1 cellular context compared by ENCODE assay signal in the genomic region with DNA sequence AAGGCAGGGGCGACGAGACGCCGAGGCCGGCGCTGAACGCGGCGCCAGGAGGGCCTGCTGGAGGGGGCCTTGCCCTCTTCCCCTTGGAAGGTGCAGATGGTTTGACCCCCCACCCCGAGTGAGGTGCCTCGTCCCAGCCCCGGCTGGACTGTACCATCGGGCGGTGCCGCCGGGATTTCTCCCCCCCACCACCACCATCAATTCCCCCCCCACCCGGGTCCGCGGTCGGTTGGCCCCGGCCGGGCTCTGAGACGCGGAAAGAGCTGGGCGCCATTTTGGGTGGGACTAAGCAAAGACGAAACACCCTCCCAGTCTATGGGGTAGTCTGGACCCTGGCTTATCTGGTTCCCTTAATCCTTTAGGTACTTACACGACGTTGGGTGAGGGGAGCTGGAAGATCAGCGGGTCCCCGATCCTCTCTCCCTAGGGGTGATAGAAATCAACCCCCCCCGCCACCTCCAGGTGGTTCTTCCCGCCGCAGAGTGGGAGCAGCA.
A peak's percentile ranks its signal among the peaks of the same experiment; 100 is the strongest.
TF ChIP-seq lines count a peak whose summit lies in the region.

A gene with protein sequence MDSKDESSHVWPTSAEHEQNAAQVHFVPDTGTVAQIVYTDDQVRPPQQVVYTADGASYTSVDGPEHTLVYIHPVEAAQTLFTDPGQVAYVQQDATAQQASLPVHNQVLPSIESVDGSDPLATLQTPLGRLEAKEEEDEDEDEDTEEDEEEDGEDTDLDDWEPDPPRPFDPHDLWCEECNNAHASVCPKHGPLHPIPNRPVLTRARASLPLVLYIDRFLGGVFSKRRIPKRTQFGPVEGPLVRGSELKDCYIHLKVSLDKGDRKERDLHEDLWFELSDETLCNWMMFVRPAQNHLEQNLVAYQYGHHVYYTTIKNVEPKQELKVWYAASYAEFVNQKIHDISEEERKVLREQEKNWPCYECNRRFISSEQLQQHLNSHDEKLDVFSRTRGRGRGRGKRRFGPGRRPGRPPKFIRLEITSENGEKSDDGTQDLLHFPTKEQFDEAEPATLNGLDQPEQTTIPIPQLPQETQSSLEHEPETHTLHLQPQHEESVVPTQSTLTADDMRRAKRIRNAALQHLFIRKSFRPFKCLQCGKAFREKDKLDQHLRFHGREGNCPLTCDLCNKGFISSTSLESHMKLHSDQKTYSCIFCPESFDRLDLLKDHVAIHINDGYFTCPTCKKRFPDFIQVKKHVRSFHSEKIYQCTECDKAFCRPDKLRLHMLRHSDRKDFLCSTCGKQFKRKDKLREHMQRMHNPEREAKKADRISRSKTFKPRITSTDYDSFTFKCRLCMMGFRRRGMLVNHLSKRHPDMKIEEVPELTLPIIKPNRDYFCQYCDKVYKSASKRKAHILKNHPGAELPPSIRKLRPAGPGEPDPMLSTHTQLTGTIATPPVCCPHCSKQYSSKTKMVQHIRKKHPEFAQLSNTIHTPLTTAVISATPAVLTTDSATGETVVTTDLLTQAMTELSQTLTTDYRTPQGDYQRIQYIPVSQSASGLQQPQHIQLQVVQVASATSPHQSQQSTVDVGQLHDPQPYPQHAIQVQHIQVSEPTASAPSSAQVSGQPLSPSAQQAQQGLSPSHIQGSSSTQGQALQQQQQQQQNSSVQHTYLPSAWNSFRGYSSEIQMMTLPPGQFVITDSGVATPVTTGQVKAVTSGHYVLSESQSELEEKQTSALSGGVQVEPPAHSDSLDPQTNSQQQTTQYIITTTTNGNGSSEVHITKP (minus strand): TSS at position 484 of the 494 bp plus-strand sequence. CDS start 41,871 bp downstream, outside the sequence.

TF ChIP-seq in HepG2, 621 proteins besides CTCF, POLR2A, EP300 and RAD21 (continued from another document and continues in another):
- TF ChIP-seq, protein P1, sequence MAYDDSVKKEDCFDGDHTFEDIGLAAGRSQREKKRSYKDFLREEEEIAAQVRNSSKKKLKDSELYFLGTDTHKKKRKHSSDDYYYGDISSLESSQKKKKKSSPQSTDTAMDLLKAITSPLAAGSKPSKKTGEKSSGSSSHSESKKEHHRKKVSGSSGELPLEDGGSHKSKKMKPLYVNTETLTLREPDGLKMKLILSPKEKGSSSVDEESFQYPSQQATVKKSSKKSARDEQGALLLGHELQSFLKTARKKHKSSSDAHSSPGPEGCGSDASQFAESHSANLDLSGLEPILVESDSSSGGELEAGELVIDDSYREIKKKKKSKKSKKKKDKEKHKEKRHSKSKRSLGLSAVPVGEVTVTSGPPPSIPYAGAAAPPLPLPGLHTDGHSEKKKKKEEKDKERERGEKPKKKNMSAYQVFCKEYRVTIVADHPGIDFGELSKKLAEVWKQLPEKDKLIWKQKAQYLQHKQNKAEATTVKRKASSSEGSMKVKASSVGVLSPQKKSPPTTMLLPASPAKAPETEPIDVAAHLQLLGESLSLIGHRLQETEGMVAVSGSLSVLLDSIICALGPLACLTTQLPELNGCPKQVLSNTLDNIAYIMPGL (CRISPR knock-in tag; IDR thresholded peaks at IDR 0.05; ENCODE audit: borderline replicate concordance in 1 of 2, low read depth in 1 of 2): peak; percentile 31 to 69; a peak in 2 of 4 replicates
- TF ChIP-seq, protein P2, sequence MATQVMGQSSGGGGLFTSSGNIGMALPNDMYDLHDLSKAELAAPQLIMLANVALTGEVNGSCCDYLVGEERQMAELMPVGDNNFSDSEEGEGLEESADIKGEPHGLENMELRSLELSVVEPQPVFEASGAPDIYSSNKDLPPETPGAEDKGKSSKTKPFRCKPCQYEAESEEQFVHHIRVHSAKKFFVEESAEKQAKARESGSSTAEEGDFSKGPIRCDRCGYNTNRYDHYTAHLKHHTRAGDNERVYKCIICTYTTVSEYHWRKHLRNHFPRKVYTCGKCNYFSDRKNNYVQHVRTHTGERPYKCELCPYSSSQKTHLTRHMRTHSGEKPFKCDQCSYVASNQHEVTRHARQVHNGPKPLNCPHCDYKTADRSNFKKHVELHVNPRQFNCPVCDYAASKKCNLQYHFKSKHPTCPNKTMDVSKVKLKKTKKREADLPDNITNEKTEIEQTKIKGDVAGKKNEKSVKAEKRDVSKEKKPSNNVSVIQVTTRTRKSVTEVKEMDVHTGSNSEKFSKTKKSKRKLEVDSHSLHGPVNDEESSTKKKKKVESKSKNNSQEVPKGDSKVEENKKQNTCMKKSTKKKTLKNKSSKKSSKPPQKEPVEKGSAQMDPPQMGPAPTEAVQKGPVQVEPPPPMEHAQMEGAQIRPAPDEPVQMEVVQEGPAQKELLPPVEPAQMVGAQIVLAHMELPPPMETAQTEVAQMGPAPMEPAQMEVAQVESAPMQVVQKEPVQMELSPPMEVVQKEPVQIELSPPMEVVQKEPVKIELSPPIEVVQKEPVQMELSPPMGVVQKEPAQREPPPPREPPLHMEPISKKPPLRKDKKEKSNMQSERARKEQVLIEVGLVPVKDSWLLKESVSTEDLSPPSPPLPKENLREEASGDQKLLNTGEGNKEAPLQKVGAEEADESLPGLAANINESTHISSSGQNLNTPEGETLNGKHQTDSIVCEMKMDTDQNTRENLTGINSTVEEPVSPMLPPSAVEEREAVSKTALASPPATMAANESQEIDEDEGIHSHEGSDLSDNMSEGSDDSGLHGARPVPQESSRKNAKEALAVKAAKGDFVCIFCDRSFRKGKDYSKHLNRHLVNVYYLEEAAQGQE (IDR thresholded peaks at IDR 0.05; ENCODE audit: borderline replicate concordance in 1 of 2, low read depth in 1 of 2, low read length in 2 of 2): peak in 1 of 2 experiments; percentile 45; a peak in 1 of 4 replicates
- no peak for TF ChIP-seq ZSCAN30 (CRISPR knock-in tag; IDR thresholded peaks at IDR 0.05)
- TF ChIP-seq ZNF792 (CRISPR knock-in tag; IDR thresholded peaks at IDR 0.05): peak; percentile 17; the same call in 1 of the 2 replicates
- no peak for TF ChIP-seq NCOA1 (CRISPR knock-in tag; IDR thresholded peaks at IDR 0.05)
- no peak for TF ChIP-seq ZNF3 (CRISPR knock-in tag; IDR thresholded peaks at IDR 0.05)
- 0 out of 2 replicates have a peak, but pooled peaks have one; percentile 5 for TF ChIP-seq ZNF777 (CRISPR knock-in tag; IDR thresholded peaks at IDR 0.05)
- TF ChIP-seq, protein P3, sequence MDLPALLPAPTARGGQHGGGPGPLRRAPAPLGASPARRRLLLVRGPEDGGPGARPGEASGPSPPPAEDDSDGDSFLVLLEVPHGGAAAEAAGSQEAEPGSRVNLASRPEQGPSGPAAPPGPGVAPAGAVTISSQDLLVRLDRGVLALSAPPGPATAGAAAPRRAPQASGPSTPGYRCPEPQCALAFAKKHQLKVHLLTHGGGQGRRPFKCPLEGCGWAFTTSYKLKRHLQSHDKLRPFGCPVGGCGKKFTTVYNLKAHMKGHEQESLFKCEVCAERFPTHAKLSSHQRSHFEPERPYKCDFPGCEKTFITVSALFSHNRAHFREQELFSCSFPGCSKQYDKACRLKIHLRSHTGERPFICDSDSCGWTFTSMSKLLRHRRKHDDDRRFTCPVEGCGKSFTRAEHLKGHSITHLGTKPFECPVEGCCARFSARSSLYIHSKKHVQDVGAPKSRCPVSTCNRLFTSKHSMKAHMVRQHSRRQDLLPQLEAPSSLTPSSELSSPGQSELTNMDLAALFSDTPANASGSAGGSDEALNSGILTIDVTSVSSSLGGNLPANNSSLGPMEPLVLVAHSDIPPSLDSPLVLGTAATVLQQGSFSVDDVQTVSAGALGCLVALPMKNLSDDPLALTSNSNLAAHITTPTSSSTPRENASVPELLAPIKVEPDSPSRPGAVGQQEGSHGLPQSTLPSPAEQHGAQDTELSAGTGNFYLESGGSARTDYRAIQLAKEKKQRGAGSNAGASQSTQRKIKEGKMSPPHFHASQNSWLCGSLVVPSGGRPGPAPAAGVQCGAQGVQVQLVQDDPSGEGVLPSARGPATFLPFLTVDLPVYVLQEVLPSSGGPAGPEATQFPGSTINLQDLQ (CRISPR knock-in tag; IDR thresholded peaks at IDR 0.05): peak; percentile 72; the same call in 1 of the 2 replicates
- TF ChIP-seq EHMT2 (IDR thresholded peaks at IDR 0.05; ENCODE audit: borderline replicate concordance, low read depth, low read length): no peak
- no peak for TF ChIP-seq EZH2 (conservative IDR thresholded peaks at IDR 0.05; ENCODE audit: low read depth, low read length)
- TF ChIP-seq ZNF138 (CRISPR knock-in tag; IDR thresholded peaks at IDR 0.05; ENCODE audit: low read depth): peak; percentile 74; the same call in 1 of the 2 replicates
- TF ChIP-seq FOXO1 (CRISPR knock-in tag; IDR thresholded peaks at IDR 0.05): 0 out of 2 replicates have a peak, but pooled peaks have one; percentile 23
- no peak for TF ChIP-seq ZBTB1 (CRISPR knock-in tag; IDR thresholded peaks at IDR 0.05; ENCODE audit: borderline replicate concordance)
- TF ChIP-seq SP140L (CRISPR knock-in tag; IDR thresholded peaks at IDR 0.05; ENCODE audit: borderline replicate concordance): no peak
- peak in 1 of 2 experiments; percentile 33; a peak in 1 of 4 replicates for TF ChIP-seq KLF16 (CRISPR knock-in tag; IDR thresholded peaks at IDR 0.05)
- TF ChIP-seq TRIM24 (CRISPR knock-in tag; IDR thresholded peaks at IDR 0.05): no peak
- TF ChIP-seq ZNF780A (CRISPR knock-in tag; IDR thresholded peaks at IDR 0.05): no peak
- TF ChIP-seq CHD4 (IDR thresholded peaks at IDR 0.05; ENCODE audit: borderline replicate concordance, low read length): no peak
- TF ChIP-seq SYNCRIP (IDR thresholded peaks at IDR 0.05; ENCODE audit: insufficient read depth, low read depth, low read length): no peak
- TF ChIP-seq ZFP36L1 (CRISPR knock-in tag; IDR thresholded peaks at IDR 0.05): peak; percentile 57; the same call in 1 of the 2 replicates
- TF ChIP-seq ZNF556 (CRISPR knock-in tag; IDR thresholded peaks at IDR 0.05; ENCODE audit: borderline replicate concordance): no peak; the same call in 1 of the 2 replicates
- peak; percentile 33; the same call in 1 of the 2 replicates for TF ChIP-seq ZNF782 (CRISPR knock-in tag; IDR thresholded peaks at IDR 0.05; ENCODE audit: borderline replicate concordance)
- TF ChIP-seq RFXANK (CRISPR knock-in tag; IDR thresholded peaks at IDR 0.05): no peak
- 0 out of 2 replicates have a peak, but pooled peaks have one; percentile 60 for TF ChIP-seq ZBTB7A (CRISPR knock-in tag; IDR thresholded peaks at IDR 0.05)
- TF ChIP-seq FOXK2 (IDR thresholded peaks at IDR 0.05): peak; percentile 90
- TF ChIP-seq RFX1 (IDR thresholded peaks at IDR 0.05): no peak
- no peak for TF ChIP-seq ZNF329 (CRISPR knock-in tag; IDR thresholded peaks at IDR 0.05; ENCODE audit: low read depth)
- TF ChIP-seq MIER3 (CRISPR knock-in tag; IDR thresholded peaks at IDR 0.05; ENCODE audit: borderline replicate concordance): 0 out of 2 replicates have a peak, but pooled peaks have one; percentile 32
- TF ChIP-seq, protein P4, sequence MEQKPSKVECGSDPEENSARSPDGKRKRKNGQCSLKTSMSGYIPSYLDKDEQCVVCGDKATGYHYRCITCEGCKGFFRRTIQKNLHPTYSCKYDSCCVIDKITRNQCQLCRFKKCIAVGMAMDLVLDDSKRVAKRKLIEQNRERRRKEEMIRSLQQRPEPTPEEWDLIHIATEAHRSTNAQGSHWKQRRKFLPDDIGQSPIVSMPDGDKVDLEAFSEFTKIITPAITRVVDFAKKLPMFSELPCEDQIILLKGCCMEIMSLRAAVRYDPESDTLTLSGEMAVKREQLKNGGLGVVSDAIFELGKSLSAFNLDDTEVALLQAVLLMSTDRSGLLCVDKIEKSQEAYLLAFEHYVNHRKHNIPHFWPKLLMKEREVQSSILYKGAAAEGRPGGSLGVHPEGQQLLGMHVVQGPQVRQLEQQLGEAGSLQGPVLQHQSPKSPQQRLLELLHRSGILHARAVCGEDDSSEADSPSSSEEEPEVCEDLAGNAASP (CRISPR knock-in tag; IDR thresholded peaks at IDR 0.05; ENCODE audit: borderline replicate concordance): no peak
- no peak for TF ChIP-seq HOXA9 (CRISPR knock-in tag; IDR thresholded peaks at IDR 0.05; ENCODE audit: borderline replicate concordance)
- TF ChIP-seq, protein P5, sequence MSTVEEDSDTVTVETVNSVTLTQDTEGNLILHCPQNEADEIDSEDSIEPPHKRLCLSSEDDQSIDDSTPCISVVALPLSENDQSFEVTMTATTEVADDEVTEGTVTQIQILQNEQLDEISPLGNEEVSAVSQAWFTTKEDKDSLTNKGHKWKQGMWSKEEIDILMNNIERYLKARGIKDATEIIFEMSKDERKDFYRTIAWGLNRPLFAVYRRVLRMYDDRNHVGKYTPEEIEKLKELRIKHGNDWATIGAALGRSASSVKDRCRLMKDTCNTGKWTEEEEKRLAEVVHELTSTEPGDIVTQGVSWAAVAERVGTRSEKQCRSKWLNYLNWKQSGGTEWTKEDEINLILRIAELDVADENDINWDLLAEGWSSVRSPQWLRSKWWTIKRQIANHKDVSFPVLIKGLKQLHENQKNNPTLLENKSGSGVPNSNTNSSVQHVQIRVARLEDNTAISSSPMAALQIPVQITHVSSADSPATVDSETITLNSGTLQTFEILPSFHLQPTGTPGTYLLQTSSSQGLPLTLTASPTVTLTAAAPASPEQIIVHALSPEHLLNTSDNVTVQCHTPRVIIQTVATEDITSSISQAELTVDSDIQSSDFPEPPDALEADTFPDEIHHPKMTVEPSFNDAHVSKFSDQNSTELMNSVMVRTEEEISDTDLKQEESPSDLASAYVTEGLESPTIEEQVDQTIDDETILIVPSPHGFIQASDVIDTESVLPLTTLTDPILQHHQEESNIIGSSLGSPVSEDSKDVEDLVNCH (CRISPR knock-in tag; IDR thresholded peaks at IDR 0.05): 0 out of 2 replicates have a peak, but pooled peaks have one; percentile 28
- TF ChIP-seq REPIN1 (CRISPR knock-in tag; IDR thresholded peaks at IDR 0.05; ENCODE audit: borderline replicate concordance, low read depth): 0 out of 2 replicates have a peak, but pooled peaks have one; percentile 0
- TF ChIP-seq ZMYM4 (CRISPR knock-in tag; IDR thresholded peaks at IDR 0.05): 0 out of 2 replicates have a peak, but pooled peaks have one; percentile 13
- TF ChIP-seq ZNF619 (CRISPR knock-in tag; IDR thresholded peaks at IDR 0.05): no peak
- 0 out of 2 replicates have a peak, but pooled peaks have one; percentile 48 for TF ChIP-seq MEIS2 (CRISPR knock-in tag; IDR thresholded peaks at IDR 0.05)
- TF ChIP-seq, protein P6, sequence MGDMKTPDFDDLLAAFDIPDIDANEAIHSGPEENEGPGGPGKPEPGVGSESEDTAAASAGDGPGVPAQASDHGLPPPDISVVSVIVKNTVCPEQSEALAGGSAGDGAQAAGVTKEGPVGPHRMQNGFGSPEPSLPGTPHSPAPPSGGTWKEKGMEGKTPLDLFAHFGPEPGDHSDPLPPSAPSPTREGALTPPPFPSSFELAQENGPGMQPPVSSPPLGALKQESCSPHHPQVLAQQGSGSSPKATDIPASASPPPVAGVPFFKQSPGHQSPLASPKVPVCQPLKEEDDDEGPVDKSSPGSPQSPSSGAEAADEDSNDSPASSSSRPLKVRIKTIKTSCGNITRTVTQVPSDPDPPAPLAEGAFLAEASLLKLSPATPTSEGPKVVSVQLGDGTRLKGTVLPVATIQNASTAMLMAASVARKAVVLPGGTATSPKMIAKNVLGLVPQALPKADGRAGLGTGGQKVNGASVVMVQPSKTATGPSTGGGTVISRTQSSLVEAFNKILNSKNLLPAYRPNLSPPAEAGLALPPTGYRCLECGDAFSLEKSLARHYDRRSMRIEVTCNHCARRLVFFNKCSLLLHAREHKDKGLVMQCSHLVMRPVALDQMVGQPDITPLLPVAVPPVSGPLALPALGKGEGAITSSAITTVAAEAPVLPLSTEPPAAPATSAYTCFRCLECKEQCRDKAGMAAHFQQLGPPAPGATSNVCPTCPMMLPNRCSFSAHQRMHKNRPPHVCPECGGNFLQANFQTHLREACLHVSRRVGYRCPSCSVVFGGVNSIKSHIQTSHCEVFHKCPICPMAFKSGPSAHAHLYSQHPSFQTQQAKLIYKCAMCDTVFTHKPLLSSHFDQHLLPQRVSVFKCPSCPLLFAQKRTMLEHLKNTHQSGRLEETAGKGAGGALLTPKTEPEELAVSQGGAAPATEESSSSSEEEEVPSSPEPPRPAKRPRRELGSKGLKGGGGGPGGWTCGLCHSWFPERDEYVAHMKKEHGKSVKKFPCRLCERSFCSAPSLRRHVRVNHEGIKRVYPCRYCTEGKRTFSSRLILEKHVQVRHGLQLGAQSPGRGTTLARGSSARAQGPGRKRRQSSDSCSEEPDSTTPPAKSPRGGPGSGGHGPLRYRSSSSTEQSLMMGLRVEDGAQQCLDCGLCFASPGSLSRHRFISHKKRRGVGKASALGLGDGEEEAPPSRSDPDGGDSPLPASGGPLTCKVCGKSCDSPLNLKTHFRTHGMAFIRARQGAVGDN (CRISPR knock-in tag; IDR thresholded peaks at IDR 0.05): no peak
